In genomic region chr1:200895801-200896570, GRCh38 we compare ENCODE assay signal across 11 cellular contexts. TPM values are rescaled to one million over a fixed set of nuclear protein-coding genes. Genes with fewer than 3 reads are reported as not detected.
DNase-seq lines count a peak whose midpoint lies in the region; ATAC-seq, FAIRE-seq and TF ChIP-seq lines count a peak whose summit lies in the region.
"Had no signal": no experiment of that assay in that cellular context is flagged by ENCODE, and none has a peak within 500 bp of the region (broad histone marks: within the 10 kb centered on the region; RNA-seq: fewer than 3 reads in every experiment).

No MANE protein-coding gene starts in this region.

- peak overlapping the region in 1 of 8 donors; percentile 14 for H3K27ac Mint-ChIP-seq in CD8-positive, alpha-beta memory T cell
- H3K27ac Mint-ChIP-seq: naive thymus-derived CD4-positive, alpha-beta T cell had no signal

- H4K20me1 ChIP-seq in KMS-11 (ENCODE audit: insufficient read depth): no peaks in the 10 kb centered on the region

- no peaks in the 10 kb centered on the region for H3K36me3 ChIP-seq in KMS-11 (ENCODE audit: insufficient read depth)
- H3K36me3 ChIP-seq in suprapubic skin: peaks cover 13% of the 10 kb centered on the region
- no peaks in the 10 kb centered on the region for H3K36me3 ChIP-seq in CD8-positive, alpha-beta memory T cell (ENCODE audit: insufficient read depth, low read length)

- FAIRE-seq in frontal cortex (lab: Jason Lieb, UNC): no peak
- FAIRE-seq: endometrium had no signal

- no peaks in the 10 kb centered on the region for H3K9me3 Mint-ChIP-seq in CD8-positive, alpha-beta memory T cell
- H3K9me3 Mint-ChIP-seq: naive thymus-derived CD4-positive, alpha-beta T cell had no signal

- peak; percentile 8 for DNase-seq in fibroblast of the aortic adventitia (ENCODE audit: low read depth)
- DNase-seq in suprapubic skin (ENCODE audit: low spot score in 2 of 2): no peak
- DNase-seq in frontal cortex (ENCODE audit: low spot score in 2 of 2): no peak
- DNase-seq in CD8-positive, alpha-beta memory T cell: no peak
- no peak for DNase-seq in activated effector memory CD4-positive, alpha-beta T cell treated with Interleukin-2 at 50 U/mL for 16 hours
- DNase-seq in activated CD4-positive, alpha-beta T cell treated with anti-CD3 and anti-CD28 coated beads for 1 hour: no peak
- DNase-seq: naive thymus-derived CD4-positive, alpha-beta T cell had no signal

- CTCF ChIA-PET in CD8-positive, alpha-beta memory T cell (lab: Charles Lee): no interaction called here

- peak; percentile 52 for ATAC-seq in GM21447 (IDR thresholded peaks at IDR 0.05; ENCODE audit: unreplicated experiment)
- ATAC-seq: naive thymus-derived CD4-positive, alpha-beta T cell had no signal

- peak overlapping the region; percentile 49; the same call in 1 of the 2 replicates for H3K27ac ChIP-seq in KMS-11
- peak overlapping the region; percentile 76 for H3K27ac ChIP-seq in suprapubic skin
- H3K27ac ChIP-seq in CD8-positive, alpha-beta memory T cell (ENCODE audit: low read depth, low read length): no peak overlapping the region

- POLR2A ChIA-PET in CD8-positive, alpha-beta memory T cell (lab: Charles Lee): no interaction called here

- TF ChIP-seq CTCF in KMS-11 (conservative IDR thresholded peaks at IDR 0.05; ENCODE audit: low read depth, low read length): no peak
- no peak for TF ChIP-seq CTCF in fibroblast of the aortic adventitia (IDR thresholded peaks at IDR 0.05; ENCODE audit: insufficient read depth, low read length)
- no peak for TF ChIP-seq CTCF in suprapubic skin (IDR thresholded peaks at IDR 0.05)

- no peak overlapping the region for H3K4me3 ChIP-seq in KMS-11 (IDR thresholded peaks at IDR 0.05; ENCODE audit: insufficient read depth, low read depth, low read length)
- H3K4me3 ChIP-seq in fibroblast of the aortic adventitia (ENCODE audit: low read depth, low read length): no peak overlapping the region
- peak overlapping the region; percentile 54 for H3K4me3 ChIP-seq in suprapubic skin
- H3K4me3 ChIP-seq in CD8-positive, alpha-beta memory T cell (ENCODE audit: low read length): no peak overlapping the region

- peaks cover 72% of the 10 kb centered on the region for H3K4me1 ChIP-seq in KMS-11 (ENCODE audit: low read depth, poor library complexity, severe bottlenecking)
- peaks cover 52% of the 10 kb centered on the region for H3K4me1 ChIP-seq in suprapubic skin
- H3K4me1 ChIP-seq in CD8-positive, alpha-beta memory T cell (ENCODE audit: insufficient read depth, low read length): peaks cover 8% of the 10 kb centered on the region

- H3K27me3 Mint-ChIP-seq in CD8-positive, alpha-beta memory T cell: peaks cover 17 to 23% of the 10 kb centered on the region in 2 donors

- no peak for TF ChIP-seq EP300 in suprapubic skin (IDR thresholded peaks at IDR 0.05)

- H3K36me3 Mint-ChIP-seq in CD8-positive, alpha-beta memory T cell: no peaks in the 10 kb centered on the region
- H3K36me3 Mint-ChIP-seq: naive thymus-derived CD4-positive, alpha-beta T cell had no signal

- WGBS in suprapubic skin: 65% methylated on average over 4 of the region's 9 CpGs

- H3K9me3 ChIP-seq in suprapubic skin: no peaks in the 10 kb centered on the region
- H3K9me3 ChIP-seq in CD8-positive, alpha-beta memory T cell (ENCODE audit: low read length): no peaks in the 10 kb centered on the region

- peak overlapping the region; percentile 86 for H3K4me2 ChIP-seq in KMS-11

- H2AFZ ChIP-seq in KMS-11 (ENCODE audit: low read depth): peak overlapping the region; percentile 20; the same call in 1 of the 2 replicates

- H3K27me3 ChIP-seq in KMS-11 (ENCODE audit: insufficient read depth, low read depth): no peaks in the 10 kb centered on the region
- H3K27me3 ChIP-seq in suprapubic skin: peaks cover 23% of the 10 kb centered on the region
- H3K27me3 ChIP-seq in CD8-positive, alpha-beta memory T cell (ENCODE audit: insufficient read depth, low read length, poor library complexity, severe bottlenecking): peaks cover 7% of the 10 kb centered on the region

- TF ChIP-seq POLR2A in suprapubic skin (IDR thresholded peaks at IDR 0.05): no peak

- peaks cover 1 to 13% (median 10%) of the 10 kb centered on the region in 3 donors for H3K4me1 Mint-ChIP-seq in CD8-positive, alpha-beta memory T cell

- no peak overlapping the region for H3K4me3 Mint-ChIP-seq in CD8-positive, alpha-beta memory T cell
- H3K4me3 Mint-ChIP-seq: naive thymus-derived CD4-positive, alpha-beta T cell had no signal

- no peak overlapping the region for H3K9ac ChIP-seq in KMS-11

- H3K79me2 ChIP-seq in KMS-11 (ENCODE audit: insufficient read depth, low read depth): peaks cover 26% of the 10 kb centered on the region

RNA-seq across cellular contexts. Expression of gene INAVA, which starts 1.3 kb away (rescaled TPM):
- total RNA-seq in fibroblast of the aortic adventitia (ENCODE audit: low replicate concordance) (not detected in 2 replicates), suprapubic skin (100 to 1,000 TPM; 110 to 137 (median 117) TPM), frontal cortex (0.82 TPM)
- under 1 TPM; 0.09 to 0.24 TPM for total RNA-seq in CD8-positive, alpha-beta memory T cell
- 0.37 TPM for polyA plus RNA-seq in CD8-positive, alpha-beta memory T cell
- total RNA-seq: SK-MEL-5 had no signal
- polyA plus RNA-seq: naive thymus-derived CD4-positive, alpha-beta T cell had no signal

RNA-seq across cellular contexts. Expression of gene GPR25, which starts 23.2 kb away (rescaled TPM):
- total RNA-seq in fibroblast of the aortic adventitia (ENCODE audit: low replicate concordance) (not detected in 2 replicates), suprapubic skin (not detected), frontal cortex (not detected)
- under 1 TPM; 0.18 to 0.44 TPM for total RNA-seq in CD8-positive, alpha-beta memory T cell
- 34.0 TPM for polyA plus RNA-seq in CD8-positive, alpha-beta memory T cell
- total RNA-seq: SK-MEL-5 had no signal

Comparison
In these comparisons a context has a peak if more than half of its experiments do, and no peak if none do; other contexts are left out.
1. RNA of gene INAVA, which starts 1.3 kb away (total RNA-seq): 110 to 137 TPM in suprapubic skin; 0.82 TPM in frontal cortex (single experiment), 0.09 to 0.24 TPM in CD8-positive, alpha-beta memory T cell and not detected in fibroblast of the aortic adventitia; every median in the first group is over 10 times any median in the second.